8 cellular contexts compared by ENCODE assay signal in genomic region chr3:30628931-30629590, GRCh38. TPM values are rescaled to one million over a fixed set of nuclear protein-coding genes. Genes with fewer than 3 reads are reported as not detected.
DNase-seq lines count a peak whose midpoint lies in the region; ATAC-seq and TF ChIP-seq lines count a peak whose summit lies in the region.

No MANE protein-coding gene starts in this region.

- H3K9me2 ChIP-seq in hepatocyte (replicated peaks; ENCODE audit: insufficient read depth) = no peaks in the 10 kb centered on the region

- H2AFZ ChIP-seq in hepatocyte = no peak overlapping the region

- peak overlapping the region; percentile 84 for H3K4me3 Mint-ChIP-seq in activated T-helper 17 cell treated with anti-CD3 and anti-CD28 coated beads, Interleukin-2, amount 50 U/mL, for 72 hours

- H3K9me3 Mint-ChIP-seq in activated T-helper 17 cell treated with anti-CD3 and anti-CD28 coated beads, Interleukin-2, amount 50 U/mL, for 72 hours = no peaks in the 10 kb centered on the region

- no peak overlapping the region for H3K4me2 ChIP-seq in hepatocyte

- H3K4me3 ChIP-seq in hepatocyte = no peak overlapping the region
- H3K4me3 ChIP-seq in thyroid gland (replicated peaks in 1 of 3) = no peak overlapping the region

- no peak for DNase-seq in Right ventricle myocardium inferior (ENCODE audit: missing footprints)
- no peak for DNase-seq in cardiac septum (ENCODE audit: low spot score)
- peak; percentile 18 for DNase-seq in hepatocyte (ENCODE audit: low spot score)
- peak in 1 of 2 donors; percentile 17 for DNase-seq in thyroid gland
- DNase-seq in stimulated activated CD4-positive, alpha-beta T cell treated with anti-CD3 and anti-CD28 coated beads, Interleukin-4, amount 100 ng/mL, for 1 hour = no peak

- H3K4me1 Mint-ChIP-seq in activated T-helper 17 cell treated with anti-CD3 and anti-CD28 coated beads, Interleukin-2, amount 50 U/mL, for 72 hours = peaks cover 62% of the 10 kb centered on the region

- intact Hi-C loops in Right ventricle myocardium inferior (cut with DNase I) = loop anchor here (5.0 kb wide), 1 partner anchor 38 kb away; no protein-coding TSS in a partner anchor
- intact Hi-C loops in cardiac septum (cut with DNase I) = no loop called here
- intact Hi-C loops in thyroid gland (cut with DNase I) = no loop called here

- peaks cover 96% of the 10 kb centered on the region for H3K36me3 Mint-ChIP-seq in activated T-helper 17 cell treated with anti-CD3 and anti-CD28 coated beads, Interleukin-2, amount 50 U/mL, for 72 hours (ENCODE audit: low read depth)

- TF ChIP-seq POLR2A in thyroid gland (IDR thresholded peaks at IDR 0.05) = no peak

- no peaks in the 10 kb centered on the region for H4K20me1 ChIP-seq in hepatocyte (ENCODE audit: insufficient read depth, poor library complexity, severe bottlenecking)

- H3K27ac ChIP-seq in hepatocyte (no peak overlapping the region), thyroid gland (peak overlapping the region; percentile 17 to 25 (median 23))

- no peaks in the 10 kb centered on the region for H3K36me3 ChIP-seq in hepatocyte (replicated peaks; ENCODE audit: insufficient read depth, low read depth)
- H3K36me3 ChIP-seq in thyroid gland = no peaks in the 10 kb centered on the region

- peaks cover 15% of the 10 kb centered on the region for H3K4me1 ChIP-seq in hepatocyte (ENCODE audit: insufficient read depth)
- H3K4me1 ChIP-seq in thyroid gland = peaks cover 10 to 41% of the 10 kb centered on the region in 2 donors

- peak overlapping the region; percentile 99 for H3K27ac Mint-ChIP-seq in activated T-helper 17 cell treated with anti-CD3 and anti-CD28 coated beads, Interleukin-2, amount 50 U/mL, for 72 hours

- TF ChIP-seq CTCF in hepatocyte (IDR thresholded peaks at IDR 0.05; ENCODE audit: poor library complexity) (peak; percentile 24), thyroid gland (IDR thresholded peaks at IDR 0.05) (peak in 2 of 6 experiments; percentile 16 to 29)

- H3K27me3 Mint-ChIP-seq in activated T-helper 17 cell treated with anti-CD3 and anti-CD28 coated beads, Interleukin-2, amount 50 U/mL, for 72 hours = no peaks in the 10 kb centered on the region

- ATAC-seq in Right ventricle myocardium inferior (peak; percentile 51), GM21737 (IDR thresholded peaks at IDR 0.05; ENCODE audit: unreplicated experiment) (no peak), GM21515 (IDR thresholded peaks at IDR 0.05; ENCODE audit: unreplicated experiment) (no peak)
- peak; percentile 15 for ATAC-seq in activated T-helper 17 cell treated with anti-CD3 and anti-CD28 coated beads, Interleukin-2, amount 50 U/mL, for 72 hours (replicated peaks)

- 85% methylated on average over 5 of the region's 5 CpGs for WGBS in hepatocyte (ENCODE audit: low lambda C conversion rate, missing lambda C conversion rate)
- WGBS in thyroid gland, 2 donors = 82 to 86% methylated on average over 5 of the region's 5 CpGs

- H3K9me3 ChIP-seq in hepatocyte (ENCODE audit: low read depth) = no peaks in the 10 kb centered on the region
- H3K9me3 ChIP-seq in thyroid gland = no peaks in the 10 kb centered on the region

- no peaks in the 10 kb centered on the region for H3K27me3 ChIP-seq in hepatocyte
- H3K27me3 ChIP-seq in thyroid gland = no peaks in the 10 kb centered on the region

- peaks cover 74% of the 10 kb centered on the region for H3K79me2 ChIP-seq in hepatocyte

RNA-seq across cellular contexts. Expression of gene TGFBR2, which starts 22.7 kb away (rescaled TPM):
- total RNA-seq in Right ventricle myocardium inferior (186 TPM), cardiac septum (66.7 TPM), hepatocyte (50.5 and 52.8 TPM in 2 replicates), thyroid gland (100 to 1,000 TPM; 120 to 418 (median 218) TPM)
- 10 to 100 TPM; 51.2 to 63.2 TPM for total RNA-seq in activated T-helper 17 cell treated with anti-CD3 and anti-CD28 coated beads, Interleukin-2, amount 50 U/mL, for 72 hours
- 30.2 and 42.2 TPM in 2 replicates for polyA plus RNA-seq in hepatocyte

Comparison
In these comparisons a context has a peak if more than half of its experiments do, and no peak if none do; other contexts are left out.
1. ATAC-seq: peak in Right ventricle myocardium inferior (single experiment) and activated T-helper 17 cell treated with anti-CD3 and anti-CD28 coated beads, Interleukin-2, amount 50 U/mL, for 72 hours (single experiment); none in GM21737 (single experiment) and GM21515 (single experiment).